ENCODE assay signal across 13 cellular contexts in the genomic region with DNA sequence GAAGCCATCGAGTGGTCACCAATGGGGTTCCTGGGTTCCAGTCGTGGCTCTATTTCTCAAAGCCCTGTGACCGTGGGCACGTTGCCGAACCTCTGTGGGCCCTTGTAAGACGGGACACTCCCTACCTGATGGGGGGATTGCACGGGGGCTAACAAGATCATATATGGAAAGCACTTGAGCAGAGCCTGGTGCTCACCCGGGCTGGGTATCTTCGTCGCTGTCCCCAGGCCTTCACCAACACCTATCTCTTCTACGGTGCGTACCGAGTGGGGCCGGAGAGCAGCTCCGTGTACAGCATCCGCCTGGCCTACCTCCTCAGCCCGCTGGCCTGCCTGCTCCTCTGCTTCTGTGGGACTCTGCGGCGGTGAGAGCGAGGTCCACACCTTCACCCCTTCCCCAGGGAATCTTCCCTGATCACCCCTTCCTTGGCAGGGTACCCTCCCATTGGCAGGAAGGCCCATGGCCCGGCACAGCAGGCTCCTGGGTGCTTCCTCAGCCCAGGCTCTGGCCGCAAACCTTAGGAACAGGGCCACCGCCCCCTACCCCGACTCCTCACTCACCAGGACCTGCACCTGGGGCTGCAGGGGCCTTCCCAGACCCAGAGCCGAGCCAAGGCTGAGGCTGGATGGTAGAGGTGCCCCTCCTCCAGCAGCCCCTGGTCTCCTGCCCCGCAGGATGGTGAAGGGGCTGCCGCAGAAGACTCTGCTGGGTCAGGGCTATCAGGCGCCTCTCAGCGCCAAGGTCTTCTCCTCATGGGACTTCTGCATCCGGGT. TPM values are rescaled to one million over a fixed set of nuclear protein-coding genes. Genes with fewer than 3 reads are reported as not detected.
DNase-seq lines count a peak whose midpoint lies in the region; ATAC-seq, FAIRE-seq and TF ChIP-seq lines count a peak whose summit lies in the region.
"Had no signal": no experiment of that assay in that cellular context is flagged by ENCODE, and none has a peak within 500 bp of the region (broad histone marks: within the 10 kb centered on the region; RNA-seq: fewer than 3 reads in every experiment).

No MANE protein-coding gene starts in this region.

- H3K9me3 Mint-ChIP-seq in stimulated activated memory B cell treated with anti-CD40 and anti-IgM and Interleukin-4, amounts not matched to agents 10 μg/mL and 1 μg/mL and 100 μg/mL, for 72 hours: no peaks in the 10 kb centered on the region

- H3K9ac ChIP-seq in SU-DHL-6 (ENCODE audit: low read length): peak overlapping the region; percentile 87
- H3K9ac ChIP-seq in K562 (ENCODE audit: insufficient read depth in 1 of 2, low read depth in 2 of 2, low read length in 2 of 2): peak overlapping the region in 1 of 2 experiments; percentile 84; a peak in 2 of 4 replicates

- peak overlapping the region; percentile 85 for H3K4me2 ChIP-seq in SU-DHL-6 (ENCODE audit: low read depth, low read length, poor library complexity, severe bottlenecking)
- no peak overlapping the region for H3K4me2 ChIP-seq in K562 (ENCODE audit: insufficient read depth, low read length)
- H3K4me2 ChIP-seq: A549 had no signal

- H3K4me1 ChIP-seq in K562 (replicated peaks in 1 of 2; ENCODE audit: control insufficient read depth in 2 of 2, insufficient read depth in 2 of 2, low read length in 2 of 2): peaks cover 63 to 94% of the 10 kb centered on the region in 2 experiments
- peaks cover 50% of the 10 kb centered on the region for H3K4me1 ChIP-seq in upper lobe of right lung

- H3K36me3 Mint-ChIP-seq in stimulated activated memory B cell treated with anti-CD40 and anti-IgM and Interleukin-4, amounts not matched to agents 10 μg/mL and 1 μg/mL and 100 μg/mL, for 72 hours: peaks cover 65% of the 10 kb centered on the region

- CTCF ChIA-PET in K562 (lab: Yijun Ruan, JAX; ENCODE audit: low intra/inter-chr PET ratio): no interaction called here

- no peaks in the 10 kb centered on the region for H4K20me1 ChIP-seq in SU-DHL-6 (ENCODE audit: low read depth, low read length)
- H4K20me1 ChIP-seq in K562 (replicated peaks; ENCODE audit: control insufficient read depth, insufficient read depth, low read length): no peaks in the 10 kb centered on the region

- BruUV-seq in K562 (replicated peaks; lab: Mats Ljungman, UMichigan): no TSS peak

- H3K9me2 ChIP-seq in SU-DHL-6 (replicated peaks; ENCODE audit: insufficient read depth, low read length): no peaks in the 10 kb centered on the region

- no peak for ATAC-seq in K562
- ATAC-seq in stimulated activated memory B cell treated with anti-CD40 and anti-IgM and Interleukin-4, amounts not matched to agents 10 μg/mL and 1 μg/mL and 100 μg/mL, for 72 hours: no peak
- no peak for ATAC-seq in HG02970 (IDR thresholded peaks at IDR 0.05; ENCODE audit: low FRiP score, unreplicated experiment)
- ATAC-seq in upper lobe of right lung: no peak

- intact Hi-C loops in K562 (cut with micrococcal nuclease) (no loop called here), upper lobe of right lung (cut with DNase I) (no loop called here)

- H3K27me3 ChIP-seq in SU-DHL-6 (ENCODE audit: low read length) (no peaks in the 10 kb centered on the region), K562 (ENCODE audit: control insufficient read depth in 2 of 2, insufficient read depth in 2 of 2, low read length in 2 of 2) (no peaks in the 10 kb centered on the region), upper lobe of right lung (no peaks in the 10 kb centered on the region)
- H3K27me3 ChIP-seq: thyroid gland had no signal

- no peak for TF ChIP-seq RAD21 in K562 (CRISPR knock-in tag; conservative IDR thresholded peaks at IDR 0.05 in 1 of 2, IDR thresholded peaks at IDR 0.05 in 1 of 2)

- H3F3A ChIP-seq in SU-DHL-6 (ENCODE audit: insufficient read depth): peaks cover 49% of the 10 kb centered on the region

- no peaks in the 10 kb centered on the region for H3K27me3 Mint-ChIP-seq in stimulated activated memory B cell treated with anti-CD40 and anti-IgM and Interleukin-4, amounts not matched to agents 10 μg/mL and 1 μg/mL and 100 μg/mL, for 72 hours

- 87% methylated on average over 29 of the region's 30 CpGs for WGBS in K562 (ENCODE audit: insufficient coverage, low coverage, missing lambda C conversion rate)

- H3K9me1 ChIP-seq in K562 (ENCODE audit: control insufficient read depth, insufficient read depth, low read length): no peaks in the 10 kb centered on the region

- POLR2A ChIA-PET in K562 (lab: Yijun Ruan, JAX): no interaction called here

- H3K4me3 Mint-ChIP-seq in stimulated activated memory B cell treated with anti-CD40 and anti-IgM and Interleukin-4, amounts not matched to agents 10 μg/mL and 1 μg/mL and 100 μg/mL, for 72 hours: peak overlapping the region; percentile 94

- H3K4me1 Mint-ChIP-seq in stimulated activated memory B cell treated with anti-CD40 and anti-IgM and Interleukin-4, amounts not matched to agents 10 μg/mL and 1 μg/mL and 100 μg/mL, for 72 hours: peaks cover 80% of the 10 kb centered on the region

- H3K9me3 ChIP-seq in SU-DHL-6 (ENCODE audit: insufficient read depth, low read length): no peaks in the 10 kb centered on the region
- no peaks in the 10 kb centered on the region for H3K9me3 ChIP-seq in K562 (replicated peaks; ENCODE audit: control insufficient read depth, insufficient read depth, low read depth, low read length)
- H3K9me3 ChIP-seq in upper lobe of right lung: no peaks in the 10 kb centered on the region
- H3K9me3 ChIP-seq: A549, psoas muscle, thyroid gland had no signal

- TF ChIP-seq EP300 in K562 (IDR thresholded peaks at IDR 0.05; ENCODE audit: low read length): no peak

- TF ChIP-seq CTCF in SU-DHL-6 (IDR thresholded peaks at IDR 0.05; ENCODE audit: insufficient read depth, low read length, poor library complexity, severe bottlenecking) (no peak), K562 (IDR thresholded peaks at IDR 0.05 in 2 of 3, conservative IDR thresholded peaks at IDR 0.05 in 1 of 3; ENCODE audit: insufficient read depth in 2 of 3, low read depth in 1 of 3, low read length in 3 of 3) (no peak), upper lobe of right lung (IDR thresholded peaks at IDR 0.05) (no peak)

- peak overlapping the region; percentile 78 for H3K4me3 ChIP-seq in SU-DHL-6 (ENCODE audit: insufficient read depth, low read length, poor library complexity, severe bottlenecking)
- no peak overlapping the region for H3K4me3 ChIP-seq in K562
- no peak overlapping the region for H3K4me3 ChIP-seq in upper lobe of right lung
- H3K4me3 ChIP-seq: A549, psoas muscle had no signal

- TF ChIP-seq POLR2A in K562 (conservative IDR thresholded peaks at IDR 0.05): no peak

- H3K79me2 ChIP-seq in SU-DHL-6 (ENCODE audit: insufficient read depth, low read length) (peaks cover 19% of the 10 kb centered on the region), K562 (ENCODE audit: control insufficient read depth, insufficient read depth, low read length) (peaks cover 24% of the 10 kb centered on the region)

- peak overlapping the region; percentile 95 for H3K27ac ChIP-seq in SU-DHL-6 (ENCODE audit: low read depth, low read length)
- H3K27ac ChIP-seq in K562 (ENCODE audit: extremely low read depth, low read depth, low read length): no peak overlapping the region
- no peak overlapping the region for H3K27ac ChIP-seq in upper lobe of right lung
- H3K27ac ChIP-seq: A549, psoas muscle, thyroid gland had no signal

- no peak overlapping the region for H2AFZ ChIP-seq in SU-DHL-6 (ENCODE audit: low read depth, low read length, severe bottlenecking)
- no peak overlapping the region for H2AFZ ChIP-seq in K562 (ENCODE audit: low read depth, low read length)

- peak; percentile 71 for DNase-seq in activated CD8-positive, alpha-beta memory T cell treated with anti-CD3 and anti-CD28 coated beads for 24 hours
- no peak for DNase-seq in activated CD8-positive, alpha-beta memory T cell treated with anti-CD3 and anti-CD28 coated beads, Interleukin-2, amount 50 U/mL, for 4 hours
- DNase-seq in K562 (ENCODE audit: extremely low read depth in 1 of 4, low spot score in 3 of 4) (no peak), upper lobe of right lung (no peak)
- DNase-seq in stimulated activated CD8-positive, alpha-beta memory T cell treated with anti-CD3 and anti-CD28 coated beads, Interleukin-4, amount 100 ng/mL, for 48 hours: no peak
- DNase-seq: thyroid gland had no signal

- no peak for FAIRE-seq in K562 (lab: Jason Lieb, UNC)
- FAIRE-seq: A549 had no signal

- peak overlapping the region; percentile 82 for H3K27ac Mint-ChIP-seq in stimulated activated memory B cell treated with anti-CD40 and anti-IgM and Interleukin-4, amounts not matched to agents 10 μg/mL and 1 μg/mL and 100 μg/mL, for 72 hours

- H3K36me3 ChIP-seq in SU-DHL-6 (ENCODE audit: low read length) (no peaks in the 10 kb centered on the region; the same call in 1 of the 2 replicates), K562 (ENCODE audit: control insufficient read depth, insufficient read depth, low read length) (no peaks in the 10 kb centered on the region), upper lobe of right lung (no peaks in the 10 kb centered on the region)
- H3K36me3 ChIP-seq: thyroid gland had no signal

- in situ Hi-C loops in K562 (cut with MboI): no loop called here

RNA-seq across cellular contexts. Expression of a gene that starts 2.8 kb away (rescaled TPM):
- 23.0 and 64.6 TPM in 2 replicates for total RNA-seq in K562 (2011; cell fraction: chromatin; rRNA removed; ENCODE audit: low replicate concordance)
- total RNA-seq in K562 (2011; cell fraction: nucleolus; rRNA removed): 33.3 and 43.0 TPM in 2 replicates
- 24.9 and 26.8 TPM in 2 replicates for total RNA-seq in K562 (2011; cell fraction: nucleoplasm; rRNA removed)
- total RNA-seq in K562 (2014; rRNA removed) (4.8 TPM in 2 replicates), K562 (2014; rRNA removed; fragmentation: Illumina TruSeq; extraction: Trizol) (1.0 and 1.3 TPM in 2 replicates), K562 (2015; rRNA removed; fragmentation: Illumina TruSeq; extraction: Trizol) (1.3 TPM in 2 replicates), K562 (2021) (8.3 and 10.3 TPM in 2 replicates), upper lobe of right lung (26.6 TPM)
- polyA plus RNA-seq in K562 (2011; rRNA removed) (3.5 and 6.1 TPM in 2 replicates), K562 (2014; fragmentation: Illumina TruSeq; extraction: Trizol) (2.8 and 5.7 TPM in 2 replicates), K562 (2014; fragmentation: Nextera tagmentation; extraction: Ambion mirVana) (under 1 TPM; 0.13 to 0.21 TPM), K562 (2014; rRNA removed) (4.1 and 10.9 TPM in 2 replicates)
- 1.9 and 10.1 TPM in 2 replicates for polyA plus RNA-seq in K562 (2011; cell fraction: cytosol; rRNA removed)
- 15.8 and 47.9 TPM in 2 replicates for polyA plus RNA-seq in K562 (2011; cell fraction: nucleus; rRNA removed)
- 7.4 and 8.2 TPM in 2 replicates for polyA plus RNA-seq in K562 (2012)
- 2.4 and 2.5 TPM in 2 replicates for polyA minus RNA-seq in K562 (2011; rRNA and poly(A)+ RNA removed)
- 2.2 and 4.6 TPM in 2 replicates for polyA minus RNA-seq in K562 (2011; cell fraction: cytosol; rRNA and poly(A)+ RNA removed)
- 9.6 and 12.8 TPM in 2 replicates for polyA minus RNA-seq in K562 (2011; cell fraction: nucleus; rRNA and poly(A)+ RNA removed)

RNA-seq across cellular contexts. Expression of a gene that starts 4.8 kb away (rescaled TPM):
- 470 and 1,385 TPM in 2 replicates for total RNA-seq in K562 (2011; cell fraction: chromatin; rRNA removed; ENCODE audit: low replicate concordance)
- total RNA-seq in K562 (2011; cell fraction: nucleolus; rRNA removed): 924 and 982 TPM in 2 replicates
- total RNA-seq in K562 (2011; cell fraction: nucleoplasm; rRNA removed): 574 and 584 TPM in 2 replicates
- total RNA-seq in K562 (2014; rRNA removed) (183 and 200 TPM in 2 replicates), K562 (2014; rRNA removed; fragmentation: Illumina TruSeq; extraction: Trizol) (30.2 and 33.0 TPM in 2 replicates), K562 (2015; rRNA removed; fragmentation: Illumina TruSeq; extraction: Trizol) (64.8 and 66.9 TPM in 2 replicates), K562 (2021) (304 and 351 TPM in 2 replicates), upper lobe of right lung (176 TPM)
- polyA plus RNA-seq in K562 (2011; rRNA removed) (66.9 and 116 TPM in 2 replicates), K562 (2014; fragmentation: Illumina TruSeq; extraction: Trizol) (36.6 and 87.5 TPM in 2 replicates), K562 (2014; fragmentation: Nextera tagmentation; extraction: Ambion mirVana) (1 to 10 TPM; 4.1 to 8.2 TPM), K562 (2014; rRNA removed) (201 and 246 TPM in 2 replicates)
- 66.0 and 200 TPM in 2 replicates for polyA plus RNA-seq in K562 (2011; cell fraction: cytosol; rRNA removed)
- 537 and 1,067 TPM in 2 replicates for polyA plus RNA-seq in K562 (2011; cell fraction: nucleus; rRNA removed)
- polyA plus RNA-seq in K562 (2012): 156 and 191 TPM in 2 replicates
- polyA minus RNA-seq in K562 (2011; rRNA and poly(A)+ RNA removed): 21.1 and 34.2 TPM in 2 replicates
- polyA minus RNA-seq in K562 (2011; cell fraction: cytosol; rRNA and poly(A)+ RNA removed): 97.7 and 104 TPM in 2 replicates
- 176 and 224 TPM in 2 replicates for polyA minus RNA-seq in K562 (2011; cell fraction: nucleus; rRNA and poly(A)+ RNA removed)

RNA-seq across cellular contexts. Expression of a gene that starts 12.8 kb away (rescaled TPM):
- total RNA-seq in K562 (2011; cell fraction: chromatin; rRNA removed; ENCODE audit: low replicate concordance): 66.4 and 86.5 TPM in 2 replicates
- 51.9 and 66.7 TPM in 2 replicates for total RNA-seq in K562 (2011; cell fraction: nucleolus; rRNA removed)
- 36.2 and 47.7 TPM in 2 replicates for total RNA-seq in K562 (2011; cell fraction: nucleoplasm; rRNA removed)
- total RNA-seq in K562 (2014; rRNA removed) (16.8 and 17.3 TPM in 2 replicates), K562 (2014; rRNA removed; fragmentation: Illumina TruSeq; extraction: Trizol) (7.1 and 7.5 TPM in 2 replicates), K562 (2015; rRNA removed; fragmentation: Illumina TruSeq; extraction: Trizol) (4.0 and 5.8 TPM in 2 replicates), K562 (2021) (16.4 and 18.9 TPM in 2 replicates), upper lobe of right lung (not detected)
- polyA plus RNA-seq in K562 (2011; rRNA removed) (15.9 and 16.2 TPM in 2 replicates), K562 (2014; fragmentation: Illumina TruSeq; extraction: Trizol) (14.3 and 20.0 TPM in 2 replicates), K562 (2014; fragmentation: Nextera tagmentation; extraction: Ambion mirVana) (1 to 10 TPM; 4.1 to 7.7 TPM), K562 (2014; rRNA removed) (16.4 and 19.9 TPM in 2 replicates)
- 11.8 and 31.5 TPM in 2 replicates for polyA plus RNA-seq in K562 (2011; cell fraction: cytosol; rRNA removed)
- polyA plus RNA-seq in K562 (2011; cell fraction: nucleus; rRNA removed): 30.9 and 68.9 TPM in 2 replicates
- 4.7 and 6.4 TPM in 2 replicates for polyA plus RNA-seq in K562 (2012)
- 2.7 and 10.0 TPM in 2 replicates for polyA minus RNA-seq in K562 (2011; rRNA and poly(A)+ RNA removed)
- polyA minus RNA-seq in K562 (2011; cell fraction: cytosol; rRNA and poly(A)+ RNA removed): 6.5 and 11.1 TPM in 2 replicates
- 5.6 and 11.8 TPM in 2 replicates for polyA minus RNA-seq in K562 (2011; cell fraction: nucleus; rRNA and poly(A)+ RNA removed)
- total RNA-seq: aorta, lung microvascular endothelial cell, psoas muscle, thyroid gland had no signal
- polyA plus RNA-seq: A549, psoas muscle had no signal

RNA-seq across cellular contexts. Expression of a gene that starts 35.0 kb away (rescaled TPM):
- total RNA-seq in K562 (2011; cell fraction: chromatin; rRNA removed; ENCODE audit: low replicate concordance): 68.6 and 254 TPM in 2 replicates
- total RNA-seq in K562 (2011; cell fraction: nucleolus; rRNA removed): 327 and 339 TPM in 2 replicates
- 222 and 253 TPM in 2 replicates for total RNA-seq in K562 (2011; cell fraction: nucleoplasm; rRNA removed)
- total RNA-seq in K562 (2014; rRNA removed) (87.8 and 120 TPM in 2 replicates), K562 (2014; rRNA removed; fragmentation: Illumina TruSeq; extraction: Trizol) (29.7 and 44.9 TPM in 2 replicates), K562 (2015; rRNA removed; fragmentation: Illumina TruSeq; extraction: Trizol) (68.0 and 68.2 TPM in 2 replicates), K562 (2021) (173 and 185 TPM in 2 replicates), upper lobe of right lung (206 TPM)
- polyA plus RNA-seq in K562 (2011; rRNA removed) (159 and 208 TPM in 2 replicates), K562 (2014; fragmentation: Illumina TruSeq; extraction: Trizol) (167 and 172 TPM in 2 replicates), K562 (2014; fragmentation: Nextera tagmentation; extraction: Ambion mirVana) (1 to 10 TPM; 1.4 to 7.6 TPM), K562 (2014; rRNA removed) (140 and 156 TPM in 2 replicates)
- polyA plus RNA-seq in K562 (2011; cell fraction: cytosol; rRNA removed): 393 and 921 TPM in 2 replicates
- 163 and 222 TPM in 2 replicates for polyA plus RNA-seq in K562 (2011; cell fraction: nucleus; rRNA removed)
- 104 and 149 TPM in 2 replicates for polyA plus RNA-seq in K562 (2012)
- polyA minus RNA-seq in K562 (2011; rRNA and poly(A)+ RNA removed): 64.8 and 150 TPM in 2 replicates
- polyA minus RNA-seq in K562 (2011; cell fraction: cytosol; rRNA and poly(A)+ RNA removed): 129 and 147 TPM in 2 replicates
- polyA minus RNA-seq in K562 (2011; cell fraction: nucleus; rRNA and poly(A)+ RNA removed): 33.9 and 38.4 TPM in 2 replicates

RNA-seq across cellular contexts. Expression of a gene that starts 53.5 kb away (rescaled TPM):
- 24.3 and 89.6 TPM in 2 replicates for total RNA-seq in K562 (2011; cell fraction: chromatin; rRNA removed; ENCODE audit: low replicate concordance)
- 88.4 and 100 TPM in 2 replicates for total RNA-seq in K562 (2011; cell fraction: nucleolus; rRNA removed)
- total RNA-seq in K562 (2011; cell fraction: nucleoplasm; rRNA removed): 53.4 and 62.0 TPM in 2 replicates
- 195 and 231 TPM in 2 replicates for total RNA-seq in K562 (2014; rRNA removed)
- 45.0 and 59.5 TPM in 2 replicates for total RNA-seq in K562 (2014; rRNA removed; fragmentation: Illumina TruSeq; extraction: Trizol)
- 97.7 and 98.0 TPM in 2 replicates for total RNA-seq in K562 (2015; rRNA removed; fragmentation: Illumina TruSeq; extraction: Trizol)
- total RNA-seq in K562 (2021): 198 TPM in 2 replicates
- 123 and 130 TPM in 2 replicates for polyA plus RNA-seq in K562 (2011; rRNA removed)
- 232 and 546 TPM in 2 replicates for polyA plus RNA-seq in K562 (2011; cell fraction: cytosol; rRNA removed)
- 82.4 and 119 TPM in 2 replicates for polyA plus RNA-seq in K562 (2011; cell fraction: nucleus; rRNA removed)
- 204 and 231 TPM in 2 replicates for polyA plus RNA-seq in K562 (2012)
- polyA plus RNA-seq in K562 (2014; fragmentation: Illumina TruSeq; extraction: Trizol): 103 and 216 TPM in 2 replicates
- 10 to 100 TPM in 1 of 2 experiments, 1 to 10 TPM in 1; 8.4 to 29.9 TPM for polyA plus RNA-seq in K562 (2014; fragmentation: Nextera tagmentation; extraction: Ambion mirVana)
- polyA plus RNA-seq in K562 (2014; rRNA removed): 192 and 280 TPM in 2 replicates
- 86.2 and 149 TPM in 2 replicates for polyA minus RNA-seq in K562 (2011; rRNA and poly(A)+ RNA removed)
- 121 and 135 TPM in 2 replicates for polyA minus RNA-seq in K562 (2011; cell fraction: cytosol; rRNA and poly(A)+ RNA removed)
- 32.2 and 35.5 TPM in 2 replicates for polyA minus RNA-seq in K562 (2011; cell fraction: nucleus; rRNA and poly(A)+ RNA removed)
- 3.3 TPM for total RNA-seq in upper lobe of right lung
